Comparison of ENCODE assay signal across 10 cellular contexts in genomic region chr17:4585203-4585939, GRCh38. TPM values are rescaled to one million over a fixed set of nuclear protein-coding genes. Genes with fewer than 3 reads are reported as not detected.
DNase-seq lines count a peak whose midpoint lies in the region; ATAC-seq and TF ChIP-seq lines count a peak whose summit lies in the region.
"Had no signal": no experiment of that assay in that cellular context is flagged by ENCODE, and none has a peak within 500 bp of the region (broad histone marks: within the 10 kb centered on the region; RNA-seq: fewer than 3 reads in every experiment).

No MANE protein-coding gene starts in this region.

- TF ChIP-seq CTCF in cardiac muscle cell (IDR thresholded peaks at IDR 0.05; ENCODE audit: low read depth, low read length), result no peak
- TF ChIP-seq CTCF in mucosa of descending colon (IDR thresholded peaks at IDR 0.05), result no peak
- TF ChIP-seq CTCF in type B pancreatic cell (conservative IDR thresholded peaks at IDR 0.05), result no peak

- H3K27ac Mint-ChIP-seq in type B pancreatic cell, result peak overlapping the region; percentile 51

- no peak for ATAC-seq in left cardiac atrium
- peak; percentile 67 for ATAC-seq in mucosa of descending colon
- ATAC-seq in GM19395 (IDR thresholded peaks at IDR 0.05; ENCODE audit: unreplicated experiment), result no peak

- peak overlapping the region; percentile 96 for H3K27ac ChIP-seq in cardiac muscle cell

- H3K9me3 ChIP-seq in cardiac muscle cell (ENCODE audit: low read depth) (no peaks in the 10 kb centered on the region), mucosa of descending colon (no peaks in the 10 kb centered on the region)

- peaks cover 60% of the 10 kb centered on the region for H3K4me1 ChIP-seq in cardiac muscle cell (ENCODE audit: low read depth)
- peaks cover 10% of the 10 kb centered on the region for H3K4me1 ChIP-seq in mucosa of descending colon (ENCODE audit: low read depth)

- no peaks in the 10 kb centered on the region for H3K36me3 Mint-ChIP-seq in type B pancreatic cell

- H3K27me3 Mint-ChIP-seq in type B pancreatic cell, result peaks cover 23% of the 10 kb centered on the region

- peak in 1 of 2 donors; percentile 54 for DNase-seq in cardiac muscle cell (ENCODE audit: low read depth in 1 of 2, low spot score in 1 of 2)
- DNase-seq in left cardiac atrium, result no peak
- peak; percentile 63 for DNase-seq in ecto neural progenitor cell (ENCODE audit: low spot score)
- DNase-seq in mucosa of descending colon, result no peak
- no peak for DNase-seq in type B pancreatic cell (ENCODE audit: extremely low spot score, unreplicated experiment)
- no peak for DNase-seq in NCI-H1105 treated with DMSO at 0.1 percent for 48 hours (lab: John Stamatoyannopoulos, UW)
- DNase-seq in RKO (ENCODE audit: low spot score), result no peak
- DNase-seq: NCI-H2171 treated with DMSO at 0.1 percent for 48 hours had no signal

- peaks cover 38% of the 10 kb centered on the region for H3K4me1 Mint-ChIP-seq in type B pancreatic cell (ENCODE audit: unreplicated experiment)

- no peaks in the 10 kb centered on the region for H3K27me3 ChIP-seq in cardiac muscle cell

- no peaks in the 10 kb centered on the region for H3K9me3 Mint-ChIP-seq in type B pancreatic cell

- intact Hi-C loops in left cardiac atrium (cut with DNase I) (no loop called here), mucosa of descending colon (cut with DNase I, micrococcal nuclease) (no loop called here)

- H3K4me3 ChIP-seq in cardiac muscle cell (peak overlapping the region; percentile 94), mucosa of descending colon (no peak overlapping the region)

- H3K36me3 ChIP-seq in cardiac muscle cell, result no peaks in the 10 kb centered on the region
- no peaks in the 10 kb centered on the region for H3K36me3 ChIP-seq in mucosa of descending colon (ENCODE audit: low read depth)

- H3K4me3 Mint-ChIP-seq in type B pancreatic cell, result peak overlapping the region; percentile 90

RNA-seq across cellular contexts. Expression of gene SMTNL2, which starts 1.0 kb away (rescaled TPM):
- total RNA-seq in cardiac muscle cell (176 and 184 TPM in 2 replicates), left cardiac atrium (10 to 100 TPM; 13.2 to 13.3 TPM), mucosa of descending colon (1 to 10 TPM in 2 of 3 donors, under 1 TPM in 1; 0.12 to 1.5 (median 1.1) TPM), type B pancreatic cell (ENCODE audit: low replicate concordance) (19.4 and 25.5 TPM in 2 replicates)
- 269 TPM in 2 replicates for polyA plus RNA-seq in cardiac muscle cell
- total RNA-seq: fibroblast of villous mesenchyme had no signal

RNA-seq across cellular contexts. Expression of gene GGT6, which starts 25.0 kb away (rescaled TPM):
- total RNA-seq in cardiac muscle cell (not detected in 2 replicates), left cardiac atrium (not detected), mucosa of descending colon (100 to 1,000 TPM in 2 of 3 donors, 10 to 100 TPM in 1; 98.0 to 219 (median 189) TPM), type B pancreatic cell (ENCODE audit: low replicate concordance) (1.0 and 1.4 TPM in 2 replicates)
- polyA plus RNA-seq in cardiac muscle cell, result not detected in 2 replicates
- total RNA-seq: fibroblast of villous mesenchyme had no signal

RNA-seq across cellular contexts. Expression of gene MYBBP1A, which starts 30.2 kb away (rescaled TPM):
- 47.4 and 57.1 TPM in 2 replicates for total RNA-seq in cardiac muscle cell
- polyA plus RNA-seq in cardiac muscle cell, result 51.5 and 69.3 TPM in 2 replicates
- total RNA-seq in left cardiac atrium, result 10 to 100 TPM; 17.6 to 34.9 TPM
- total RNA-seq in mucosa of descending colon, result 10 to 100 TPM; 32.7 to 41.4 (median 36.7) TPM
- 63.7 and 66.0 TPM in 2 replicates for total RNA-seq in type B pancreatic cell (ENCODE audit: low replicate concordance)

RNA-seq across cellular contexts. Expression of gene ALOX15, which starts 56.1 kb away (rescaled TPM):
- total RNA-seq in cardiac muscle cell (0.71 and 1.1 TPM in 2 replicates), left cardiac atrium (10 to 100 TPM in 1 of 2 donors, 1 to 10 TPM in 1; 4.7 to 11.7 TPM), mucosa of descending colon (1 to 10 TPM in 1 of 3 donors, under 1 TPM in 2; 0.10 to 1.7 (median 0.23) TPM), type B pancreatic cell (ENCODE audit: low replicate concordance) (2.1 and 4.9 TPM in 2 replicates)
- polyA plus RNA-seq in cardiac muscle cell, result 1.5 TPM in 1 of 2 replicates, not detected in the other
- total RNA-seq: fibroblast of villous mesenchyme had no signal

Comparison
In these comparisons a context has a peak if more than half of its experiments do, and no peak if none do; other contexts are left out.
1. RNA of gene GGT6, which starts 25.0 kb away (total RNA-seq): 98.0 to 219 TPM in mucosa of descending colon; 1.0 to 1.4 TPM in type B pancreatic cell, not detected in cardiac muscle cell and not detected in left cardiac atrium; every median in the first group is over 10 times any median in the second.